ENCODE assay signal across 27 cellular contexts in genomic region chr7:82067628-82068264, GRCh38.
A peak's percentile ranks its signal among the peaks of the same experiment; 100 is the strongest.
DNase-seq lines count a peak whose midpoint lies in the region; ATAC-seq and TF ChIP-seq lines count a peak whose summit lies in the region.
"Had no signal": no experiment of that assay in that cellular context is flagged by ENCODE, and none has a peak within 500 bp of the region (broad histone marks: within the 10 kb centered on the region; RNA-seq: fewer than 3 reads in every experiment).

No MANE protein-coding gene starts in this region.

- no peaks in the 10 kb centered on the region for H3F3A ChIP-seq in PC-3 (ENCODE audit: low read length, unreplicated experiment)

- peak overlapping the region; percentile 81 for H3K27ac Mint-ChIP-seq in glutamatergic neuron (ENCODE audit: unreplicated experiment)
- H3K27ac Mint-ChIP-seq: CD4-positive, CD25-positive, alpha-beta regulatory T cell had no signal

- no peaks in the 10 kb centered on the region for H3K36me3 ChIP-seq in PC-3 (ENCODE audit: low read depth, low read length)
- peaks cover 0 to 3% of the 10 kb centered on the region in 2 donors for H3K36me3 ChIP-seq in psoas muscle (ENCODE audit: insufficient read depth in 1 of 2, low read depth in 1 of 2)

- H3K79me2 ChIP-seq in PC-3 (ENCODE audit: low read length): no peaks in the 10 kb centered on the region

- H3K4me1 Mint-ChIP-seq in glutamatergic neuron (ENCODE audit: low read depth, unreplicated experiment): peaks cover 3% of the 10 kb centered on the region
- H3K4me1 Mint-ChIP-seq: CD4-positive, CD25-positive, alpha-beta regulatory T cell had no signal

- 0 out of 2 replicates have a peak, but pooled peaks cover 5% of the 10 kb centered on the region for H3K27me3 ChIP-seq in PC-3 (ENCODE audit: low read length)
- H3K27me3 ChIP-seq in psoas muscle (ENCODE audit: insufficient read depth in 3 of 3, low read length in 2 of 3): no peaks in the 10 kb centered on the region

- no peak overlapping the region for H3K4me3 ChIP-seq in PC-3 (ENCODE audit: low read length)
- no peak overlapping the region for H3K4me3 ChIP-seq in psoas muscle
- no peak overlapping the region for H3K4me3 ChIP-seq in coronary artery
- H3K4me3 ChIP-seq: SK-N-MC had no signal

- DNase-seq in DMS153 (lab: John Stamatoyannopoulos, UW) (peak; percentile 12), DMS153 treated with DMSO at 0.1 percent for 48 hours (lab: John Stamatoyannopoulos, UW; ENCODE audit: unreplicated experiment) (no peak), DMS53 treated with DMSO at 0.1 percent for 48 hours (lab: John Stamatoyannopoulos, UW; ENCODE audit: unreplicated experiment) (peak; percentile 84), PC-3 (no peak), glutamatergic neuron (no peak), psoas muscle (no peak), Right ventricle myocardium superior (no peak), coronary artery (ENCODE audit: low spot score) (no peak)
- DNase-seq: ACHN; CD4-positive, CD25-positive, alpha-beta regulatory T cell; DMS79; EL; GDM1; HCEC 1CT; IMR-90; KG1; MM.1S; NCI-H1694 treated with DMSO at 0.1 percent for 48 hours; NCI-H2081; NCI-H2171; NCI-H226; NCI-H510A; NK-92 treated with Interleukin-12 subunit alpha and Interleukin-12 subunit beta, amount 100 ng/mL, for 24 hours; RPMI8226; SHP77 had no signal

- peak overlapping the region; percentile 28; the same call in 1 of the 2 replicates for H3K4me2 ChIP-seq in PC-3 (ENCODE audit: low read length)

- H3K36me3 Mint-ChIP-seq in glutamatergic neuron (ENCODE audit: unreplicated experiment): no peaks in the 10 kb centered on the region
- H3K36me3 Mint-ChIP-seq: CD4-positive, CD25-positive, alpha-beta regulatory T cell had no signal

- CTCF ChIA-PET in PC-3 (lab: Charles Lee): no interaction called here

- POLR2A ChIA-PET in PC-3 (lab: Charles Lee; ENCODE audit: unreplicated experiment): interaction anchor here (0.6 kb wide), 1 partner anchor 41 kb away, joined by 7 read pairs; no protein-coding TSS in a partner anchor

- H4K20me1 ChIP-seq in PC-3 (ENCODE audit: low read length): no peaks in the 10 kb centered on the region

- 92 to 99% (median 95%) methylated on average over 2 of the region's 2 CpGs for WGBS in psoas muscle, 3 donors

- H3K27me3 Mint-ChIP-seq in glutamatergic neuron (ENCODE audit: unreplicated experiment): no peaks in the 10 kb centered on the region
- H3K27me3 Mint-ChIP-seq: CD4-positive, CD25-positive, alpha-beta regulatory T cell had no signal

- H3K9me3 ChIP-seq in PC-3 (ENCODE audit: low read length) (no peaks in the 10 kb centered on the region), psoas muscle (no peaks in the 10 kb centered on the region)

- ATAC-seq in PC-3 (peak; percentile 64), psoas muscle (no peak), Right ventricle myocardium superior (ENCODE audit: poor library complexity) (no peak)

- intact Hi-C loops in PC-3 (cut with micrococcal nuclease): loop anchor here (2.0 to 5.0 kb wide), 3 partner anchors 17 to 90 kb away; no protein-coding TSS in a partner anchor
- intact Hi-C loops in psoas muscle (cut with DNase I): no loop called here
- intact Hi-C loops in Right ventricle myocardium superior (cut with DNase I): no loop called here

- no peak for TF ChIP-seq CTCF in PC-3 (conservative IDR thresholded peaks at IDR 0.05; ENCODE audit: low read depth, low read length)
- no peak for TF ChIP-seq CTCF in glutamatergic neuron (IDR thresholded peaks at IDR 0.05; ENCODE audit: partially characterized antibody, unreplicated experiment)
- TF ChIP-seq CTCF in psoas muscle (IDR thresholded peaks at IDR 0.05): no peak
- TF ChIP-seq CTCF in coronary artery (IDR thresholded peaks at IDR 0.05): no peak

- no peaks in the 10 kb centered on the region for H3K9me2 ChIP-seq in PC-3 (replicated peaks; ENCODE audit: low read length)

- H3K27ac ChIP-seq in PC-3 (ENCODE audit: low read length): no peak overlapping the region
- H3K27ac ChIP-seq in psoas muscle: no peak overlapping the region
- H3K27ac ChIP-seq in coronary artery: no peak overlapping the region
- H3K27ac ChIP-seq: 22Rv1, SK-N-MC had no signal

- H2AFZ ChIP-seq in PC-3 (ENCODE audit: low read length): no peak overlapping the region

- H3K9ac ChIP-seq in PC-3 (ENCODE audit: low read length): no peak overlapping the region

- no peak overlapping the region for H3K4me3 Mint-ChIP-seq in glutamatergic neuron (ENCODE audit: unreplicated experiment)
- H3K4me3 Mint-ChIP-seq: CD4-positive, CD25-positive, alpha-beta regulatory T cell had no signal

- H3K4me1 ChIP-seq in PC-3 (ENCODE audit: insufficient read depth, low read length): peaks cover 5% of the 10 kb centered on the region; the same call in 1 of the 2 replicates
- H3K4me1 ChIP-seq in psoas muscle: no peaks in the 10 kb centered on the region

- H3K9me3 Mint-ChIP-seq in glutamatergic neuron (ENCODE audit: unreplicated experiment): peaks cover 5% of the 10 kb centered on the region

- no TSS peak for BruUV-seq in PC-3 (replicated peaks; lab: Mats Ljungman, UMichigan)

Comparison
In these comparisons a context has a peak if more than half of its experiments do, and no peak if none do; other contexts are left out.
1. DNase-seq: peak in DMS153 (single experiment) and DMS53 treated with DMSO at 0.1 percent for 48 hours (single experiment); none in DMS153 treated with DMSO at 0.1 percent for 48 hours (single experiment), PC-3 (single experiment), glutamatergic neuron (single experiment), psoas muscle (0 of 2), Right ventricle myocardium superior (single experiment) and coronary artery (single experiment).